8 cellular contexts compared by ENCODE assay signal in genomic region chr5:151150484-151151262, GRCh38. TPM values are rescaled to one million over a fixed set of nuclear protein-coding genes. Genes with fewer than 3 reads are reported as not detected.
DNase-seq lines count a peak whose midpoint lies in the region; ATAC-seq and TF ChIP-seq lines count a peak whose summit lies in the region.

No MANE protein-coding gene starts in this region.

- POLR2A ChIA-PET in RWPE1 (lab: Yijun Ruan, JAX; ENCODE audit: low non-redundant PET), result interaction anchor here (0.5 kb wide), 1 partner anchor 675 kb away, joined by 3 read pairs; no protein-coding TSS in a partner anchor
- POLR2A ChIA-PET in activated naive CD8-positive, alpha-beta T cell treated with anti-CD3 and anti-CD28 coated beads, Interleukin-2, amount 10 ng/mL, durations not matched to agents 7 days and 5 days (lab: Charles Lee), result interaction anchor here (0.7 to 3.5 kb wide), 11 partner anchors 10 to 304 kb away, joined by 3 to 36 read pairs (median 6); partner anchors contain the start of genes CCDC69, GM2A and IRGM
- POLR2A ChIA-PET in PC-9 (lab: Charles Lee; ENCODE audit: unreplicated experiment), result no interaction called here

- H3K4me2 ChIP-seq in PC-9, result no peak overlapping the region

- no peaks in the 10 kb centered on the region for H3K4me1 ChIP-seq in PC-9 (replicated peaks; ENCODE audit: insufficient read depth)

- no peaks in the 10 kb centered on the region for H3K36me3 ChIP-seq in PC-9 (ENCODE audit: low read depth)

- no peaks in the 10 kb centered on the region for H3K79me2 ChIP-seq in PC-9 (ENCODE audit: low read depth)

- TF ChIP-seq CTCF in RWPE1 (conservative IDR thresholded peaks at IDR 0.05; ENCODE audit: low read depth), result no peak
- TF ChIP-seq CTCF in PC-9 (conservative IDR thresholded peaks at IDR 0.05), result no peak

- H3K9me3 Mint-ChIP-seq in activated naive CD8-positive, alpha-beta T cell treated with anti-CD3 and anti-CD28 coated beads, Interleukin-2, amount 10 ng/mL, durations not matched to agents 7 days and 5 days, result no peaks in the 10 kb centered on the region

- no peaks in the 10 kb centered on the region for H3F3A ChIP-seq in PC-9 (ENCODE audit: insufficient read depth, low read depth)

- H3K4me3 ChIP-seq in PC-9, result no peak overlapping the region

- no peaks in the 10 kb centered on the region for H4K20me1 ChIP-seq in PC-9 (ENCODE audit: insufficient read depth)

- no TSS peak for BruUV-seq in PC-9 (replicated peaks; lab: Mats Ljungman, UMichigan)

- intact Hi-C loops in PC-9 (cut with micrococcal nuclease; ENCODE audit: unreplicated experiment), result no loop called here

- CTCF ChIA-PET in RWPE1 (lab: Yijun Ruan, JAX), result interaction anchor here (0.6 to 1.6 kb wide), 3 partner anchors 24 to 305 kb away, joined by 4 to 10 read pairs (median 5); partner anchors contain the start of gene IRGM
- CTCF ChIA-PET in PC-9 (lab: Charles Lee), result no interaction called here

- peak overlapping the region; percentile 97 for H3K4me3 Mint-ChIP-seq in activated naive CD8-positive, alpha-beta T cell treated with anti-CD3 and anti-CD28 coated beads, Interleukin-2, amount 10 ng/mL, durations not matched to agents 7 days and 5 days

- no peaks in the 10 kb centered on the region for H3K27me3 Mint-ChIP-seq in activated naive CD8-positive, alpha-beta T cell treated with anti-CD3 and anti-CD28 coated beads, Interleukin-2, amount 10 ng/mL, durations not matched to agents 7 days and 5 days

- H3K36me3 Mint-ChIP-seq in activated naive CD8-positive, alpha-beta T cell treated with anti-CD3 and anti-CD28 coated beads, Interleukin-2, amount 10 ng/mL, durations not matched to agents 7 days and 5 days, result peaks cover 42% of the 10 kb centered on the region

- H3K9me3 ChIP-seq in PC-9 (ENCODE audit: insufficient read depth, low read depth), result no peaks in the 10 kb centered on the region

- peak; percentile 43 for ATAC-seq in HG02938 (IDR thresholded peaks at IDR 0.05; ENCODE audit: unreplicated experiment)
- peak; percentile 82 for ATAC-seq in activated naive CD8-positive, alpha-beta T cell treated with anti-CD3 and anti-CD28 coated beads, Interleukin-2, amount 10 ng/mL, durations not matched to agents 7 days and 5 days (ENCODE audit: low read depth)

- peak; percentile 27 to 72 (median 52) for DNase-seq in NCI-H1417 (lab: John Stamatoyannopoulos, UW)
- DNase-seq in NCI-H1417 treated with DMSO at 0.1 percent for 48 hours (lab: John Stamatoyannopoulos, UW), result no peak
- DNase-seq in RWPE1 (ENCODE audit: low spot score), result no peak
- DNase-seq in activated naive CD8-positive, alpha-beta T cell treated with anti-CD3 and anti-CD28 coated beads, Interleukin-2, amount 10 ng/mL, durations not matched to agents 7 days and 5 days, result peak; percentile 71
- DNase-seq in iPS-NIHi11 (ENCODE audit: low spot score), result peak; percentile 29
- DNase-seq in stimulated activated CD4-positive, alpha-beta T cell treated with anti-CD3 and anti-CD28 coated beads, Interleukin-4, amount 100 ng/mL, for 1 hour, result peak; percentile 44
- no peak for DNase-seq in PC-9

- H3K27ac ChIP-seq in RWPE1 (peak overlapping the region; percentile 1; the same call in 1 of the 2 replicates), PC-9 (no peak overlapping the region)

- no peaks in the 10 kb centered on the region for H3K9me2 ChIP-seq in PC-9 (ENCODE audit: insufficient read depth)

- H3K4me1 Mint-ChIP-seq in activated naive CD8-positive, alpha-beta T cell treated with anti-CD3 and anti-CD28 coated beads, Interleukin-2, amount 10 ng/mL, durations not matched to agents 7 days and 5 days, result peaks cover 90% of the 10 kb centered on the region

- H3K27me3 ChIP-seq in PC-9 (ENCODE audit: insufficient read depth, low read depth), result no peaks in the 10 kb centered on the region

- peak overlapping the region; percentile 95 for H3K27ac Mint-ChIP-seq in activated naive CD8-positive, alpha-beta T cell treated with anti-CD3 and anti-CD28 coated beads, Interleukin-2, amount 10 ng/mL, durations not matched to agents 7 days and 5 days

- H2AFZ ChIP-seq in PC-9, result no peak overlapping the region

RNA-seq across cellular contexts. Expression of gene ANXA6, which starts 6.9 kb away (rescaled TPM):
- total RNA-seq in activated naive CD8-positive, alpha-beta T cell treated with anti-CD3 and anti-CD28 coated beads, Interleukin-2, amount 10 ng/mL, durations not matched to agents 7 days and 5 days, result 100 to 1,000 TPM; 518 to 538 TPM
- 18.0 and 22.4 TPM in 2 replicates for total RNA-seq in PC-9 (2021)

Comparison
In these comparisons a context has a peak if more than half of its experiments do, and no peak if none do; other contexts are left out.
1. DNase-seq: peak in NCI-H1417 (3 of 3), activated naive CD8-positive, alpha-beta T cell treated with anti-CD3 and anti-CD28 coated beads, Interleukin-2, amount 10 ng/mL, durations not matched to agents 7 days and 5 days (single experiment), iPS-NIHi11 (single experiment) and stimulated activated CD4-positive, alpha-beta T cell treated with anti-CD3 and anti-CD28 coated beads, Interleukin-4, amount 100 ng/mL, for 1 hour (single experiment); none in NCI-H1417 treated with DMSO at 0.1 percent for 48 hours (single experiment), RWPE1 (single experiment) and PC-9 (0 of 2).
2. RNA of gene ANXA6, which starts 6.9 kb away (total RNA-seq): 518 to 538 TPM in activated naive CD8-positive, alpha-beta T cell treated with anti-CD3 and anti-CD28 coated beads, Interleukin-2, amount 10 ng/mL, durations not matched to agents 7 days and 5 days; 18.0 to 22.4 TPM in PC-9; every median in the first group is over 10 times any median in the second.